8 cellular contexts compared by ENCODE assay signal in the genomic region with DNA sequence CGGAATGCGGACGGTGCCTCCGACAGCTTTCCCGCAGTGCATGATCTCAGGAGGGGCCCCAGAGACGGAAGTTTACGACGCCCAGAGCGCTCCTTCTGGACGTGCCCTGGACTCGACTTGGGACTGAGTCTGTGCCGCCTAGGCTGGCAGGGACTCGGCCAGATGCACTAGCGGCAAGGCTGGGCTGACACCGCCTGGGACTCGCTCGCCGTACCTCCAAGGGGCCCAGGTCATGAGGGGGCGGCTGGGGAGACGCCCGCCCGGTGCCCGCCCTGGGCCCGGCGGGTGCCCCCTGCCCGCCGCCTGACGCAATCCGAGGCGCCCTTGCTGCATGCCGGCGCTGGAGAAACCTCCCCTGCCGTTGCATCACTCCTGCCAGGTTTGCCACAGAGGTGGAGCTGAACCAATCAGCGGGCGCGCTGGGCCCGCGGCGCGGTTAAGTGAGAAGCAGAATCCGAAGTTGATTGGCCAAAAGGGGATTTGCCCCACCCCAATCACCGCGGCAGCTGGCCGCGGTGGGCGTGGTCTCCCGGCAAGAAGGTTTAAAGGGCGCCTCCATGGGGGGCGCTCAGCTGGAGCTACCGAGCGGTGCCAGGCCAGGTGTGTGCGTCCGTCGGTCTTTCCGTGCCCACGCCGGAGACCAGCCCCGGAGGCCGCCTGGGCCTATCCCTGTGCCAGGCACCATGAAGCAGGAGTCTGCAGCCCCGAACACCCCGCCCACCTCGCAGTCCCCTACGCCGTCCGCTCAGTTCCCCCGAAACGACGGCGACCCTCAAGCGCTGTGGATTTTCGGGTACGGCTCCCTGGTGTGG. TPM values are rescaled to one million over a fixed set of nuclear protein-coding genes. Genes with fewer than 3 reads are reported as not detected.
DNase-seq lines count a peak whose midpoint lies in the region; ATAC-seq and TF ChIP-seq lines count a peak whose summit lies in the region.

A gene with protein sequence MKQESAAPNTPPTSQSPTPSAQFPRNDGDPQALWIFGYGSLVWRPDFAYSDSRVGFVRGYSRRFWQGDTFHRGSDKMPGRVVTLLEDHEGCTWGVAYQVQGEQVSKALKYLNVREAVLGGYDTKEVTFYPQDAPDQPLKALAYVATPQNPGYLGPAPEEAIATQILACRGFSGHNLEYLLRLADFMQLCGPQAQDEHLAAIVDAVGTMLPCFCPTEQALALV (plus strand): TSS at position 571 of the 812 bp plus-strand sequence. CDS start 113 bp downstream, at position 684.

- TF ChIP-seq CTCF in BJ (IDR thresholded peaks at IDR 0.05; ENCODE audit: insufficient read depth, low read depth, low read length) (no peak), coronary artery (IDR thresholded peaks at IDR 0.05) (no peak), left lung (IDR thresholded peaks at IDR 0.05) (no peak)

- peaks cover 19% of the 10 kb centered on the region for H3K36me3 ChIP-seq in BJ (ENCODE audit: control insufficient read depth, insufficient read depth, low read length)
- peaks cover 0 to 3% of the 10 kb centered on the region in 2 donors for H3K36me3 ChIP-seq in left lung

- H3K4me3 ChIP-seq in BJ (ENCODE audit: low read depth, low read length), result peak within 1 kb of the TSS; percentile 92
- H3K4me3 ChIP-seq in coronary artery, result peak within 1 kb of the TSS; percentile 80
- H3K4me3 ChIP-seq in left lung, result peak within 1 kb of the TSS; percentile 59 to 77

- H3K4me1 ChIP-seq in left lung, result peaks cover 3 to 31% of the 10 kb centered on the region in 2 donors

- CTCF ChIA-PET in BJ (lab: Yijun Ruan, JAX), result interaction anchor here (0.7 to 7.8 kb wide), 10 partner anchors 10 to 70 kb away, joined by 3 to 77 read pairs (median 3); no protein-coding TSS in a partner anchor

- ATAC-seq in HG03439 (IDR thresholded peaks at IDR 0.05; ENCODE audit: unreplicated experiment) (peak; percentile 86), left lung (peak; percentile 95)

- peak within 1 kb of the TSS; percentile 58 to 86 for H3K27ac ChIP-seq in coronary artery
- peak within 1 kb of the TSS; percentile 75 to 80 for H3K27ac ChIP-seq in left lung

- intact Hi-C loops in left lung (cut with DNase I), result no loop called here

- H3K27me3 ChIP-seq in BJ (ENCODE audit: control insufficient read depth, insufficient read depth, low read length), result no peaks in the 10 kb centered on the region
- no peaks in the 10 kb centered on the region for H3K27me3 ChIP-seq in left lung

- POLR2A ChIA-PET in BJ (lab: Charles Lee), result interaction anchor here (0.6 to 1.5 kb wide), 7 partner anchors 11 to 694 kb away, joined by 3 to 8 read pairs (median 4); no protein-coding TSS in a partner anchor

- DNase-seq in BJ (ENCODE audit: low read depth) (peak; percentile 87), GM19238 (ENCODE audit: insufficient read length, low spot score) (peak; percentile 99), NCI-H510A treated with DMSO at 0.1 percent for 48 hours (lab: John Stamatoyannopoulos, UW) (peak; percentile 91), coronary artery (ENCODE audit: low spot score) (peak; percentile 96), left lung (peak; percentile 96 to 98)
- DNase-seq in activated CD4-positive, alpha-beta T cell treated with anti-CD3 and anti-CD28 coated beads for 48 hours, result peak; percentile 98
- peak; percentile 96 for DNase-seq in stimulated activated CD4-positive, alpha-beta T cell treated with anti-CD3 and anti-CD28 coated beads, Interleukin-2, amount 100 ng/mL, for 4 hours (ENCODE audit: low read depth)

- H3K9me3 ChIP-seq in left lung, result no peaks in the 10 kb centered on the region

RNA-seq across cellular contexts. Expression of the gene that starts here (rescaled TPM):
- polyA plus RNA-seq in BJ (2011; rRNA removed), result 107 and 155 TPM in 2 replicates
- polyA minus RNA-seq in BJ (2011; rRNA and poly(A)+ RNA removed), result 73.7 and 158 TPM in 2 replicates
- total RNA-seq in left lung, result 1 to 10 TPM; 3.5 to 5.8 TPM

Comparison
In these comparisons a context has a peak if more than half of its experiments do, and no peak if none do; other contexts are left out.
1. Peak in every context shown above with its lines: DNase-seq, ATAC-seq, H3K4me3 ChIP-seq and H3K27ac ChIP-seq.